ENCODE assay signal across 9 cellular contexts in genomic region chr11:69497221-69497787, GRCh38. TPM values are rescaled to one million over a fixed set of nuclear protein-coding genes. Genes with fewer than 3 reads are reported as not detected.
DNase-seq lines count a peak whose midpoint lies in the region; ATAC-seq and TF ChIP-seq lines count a peak whose summit lies in the region.
"Had no signal": no experiment of that assay in that cellular context is flagged by ENCODE, and none has a peak within 500 bp of the region (broad histone marks: within the 10 kb centered on the region; RNA-seq: fewer than 3 reads in every experiment).

No MANE protein-coding gene starts in this region.

- no peaks in the 10 kb centered on the region for H3K4me1 Mint-ChIP-seq in endodermal cell

- peak overlapping the region; percentile 94 for H3K27ac ChIP-seq in endodermal cell (ENCODE audit: low read depth, low read length)
- peak overlapping the region; percentile 63 for H3K27ac ChIP-seq in upper lobe of right lung
- H3K27ac ChIP-seq: VCaP had no signal

- no peaks in the 10 kb centered on the region for H3K36me3 Mint-ChIP-seq in endodermal cell (ENCODE audit: low read depth)

- TF ChIP-seq CTCF in endodermal cell (conservative IDR thresholded peaks at IDR 0.05) (no peak), upper lobe of right lung (IDR thresholded peaks at IDR 0.05) (no peak)

- H3K4me3 Mint-ChIP-seq in endodermal cell = no peak overlapping the region

- no peaks in the 10 kb centered on the region for H3K9me3 ChIP-seq in endodermal cell (ENCODE audit: control insufficient read depth, low read length)
- H3K9me3 ChIP-seq in upper lobe of right lung = no peaks in the 10 kb centered on the region

- no peak overlapping the region for H3K9ac ChIP-seq in endodermal cell (ENCODE audit: extremely low read depth, low read length, poor library complexity, severe bottlenecking)

- H3K27ac Mint-ChIP-seq in endodermal cell = no peak overlapping the region

- no peaks in the 10 kb centered on the region for H3K27me3 ChIP-seq in endodermal cell (ENCODE audit: control insufficient read depth, insufficient read depth, low read length, poor library complexity, severe bottlenecking)
- no peaks in the 10 kb centered on the region for H3K27me3 ChIP-seq in upper lobe of right lung

- intact Hi-C loops in upper lobe of right lung (cut with DNase I) = no loop called here

- H3K27me3 Mint-ChIP-seq in endodermal cell (ENCODE audit: insufficient read depth) = peaks cover 1% of the 10 kb centered on the region

- H3K4me3 ChIP-seq in endodermal cell (ENCODE audit: low read length) (no peak overlapping the region), upper lobe of right lung (no peak overlapping the region)

- H3K36me3 ChIP-seq in endodermal cell (ENCODE audit: control insufficient read depth, insufficient read depth, low read length) (no peaks in the 10 kb centered on the region), upper lobe of right lung (no peaks in the 10 kb centered on the region)

- H3K4me1 ChIP-seq in endodermal cell (ENCODE audit: control insufficient read depth, insufficient read depth, low read length) = no peaks in the 10 kb centered on the region
- peaks cover 21% of the 10 kb centered on the region for H3K4me1 ChIP-seq in upper lobe of right lung

- no peaks in the 10 kb centered on the region for H3K9me3 Mint-ChIP-seq in endodermal cell

- ATAC-seq in upper lobe of right lung = peak; percentile 90

- 80 to 85% methylated on average over 1 to 19 of the region's 19 CpGs for WGBS in endodermal cell (ENCODE audit: insufficient coverage in 1 of 2, insufficient read length in 1 of 2), 2 experiments

- DNase-seq in M059J (ENCODE audit: low read depth) (peak; percentile 97), endodermal cell (no peak), lung microvascular endothelial cell (ENCODE audit: low read depth in 2 of 2) (peak; percentile 93 to 94), upper lobe of right lung (peak; percentile 86), cortex of kidney (lab: John Stamatoyannopoulos, UW) (no peak), RPMI8226 (no peak), T-helper 9 cell (no peak), DMS53 treated with DMSO at 0.1 percent for 48 hours (lab: John Stamatoyannopoulos, UW; ENCODE audit: unreplicated experiment) (no peak)

RNA-seq across cellular contexts. Expression of gene LINC01488, which starts 15.8 kb away (rescaled TPM):
- not detected in 2 replicates for total RNA-seq in M059J (2014; rRNA removed; shearing (Covaris generic))
- total RNA-seq in endodermal cell (not detected), lung microvascular endothelial cell (under 0.01 TPM in 1 of 2 replicates, not detected in the other), upper lobe of right lung (not detected)
- polyA plus RNA-seq in endodermal cell (2013, experiment 1 of 2) = not detected
- polyA plus RNA-seq in endodermal cell (2013, experiment 2 of 2) = not detected

Comparison
In these comparisons a context has a peak if more than half of its experiments do, and no peak if none do; other contexts are left out.
1. DNase-seq: peak in M059J (single experiment), lung microvascular endothelial cell (2 of 2) and upper lobe of right lung (single experiment); none in endodermal cell (single experiment), cortex of kidney (single experiment), RPMI8226 (single experiment), T-helper 9 cell (single experiment) and DMS53 treated with DMSO at 0.1 percent for 48 hours (single experiment).